12 cellular contexts compared by ENCODE assay signal in genomic region chr17:82246040-82246364, GRCh38. TPM values are rescaled to one million over a fixed set of nuclear protein-coding genes. Genes with fewer than 3 reads are reported as not detected.
DNase-seq lines count a peak whose midpoint lies in the region; ATAC-seq and TF ChIP-seq lines count a peak whose summit lies in the region.
"Had no signal": no experiment of that assay in that cellular context is flagged by ENCODE, and none has a peak within 500 bp of the region (broad histone marks: within the 10 kb centered on the region; RNA-seq: fewer than 3 reads in every experiment).

No MANE protein-coding gene starts in this region.

- H3K4me1 ChIP-seq in gastroesophageal sphincter: peaks cover 10 to 99% (median 50%) of the 10 kb centered on the region in 3 donors

- H3K27ac Mint-ChIP-seq in T-helper 1 cell treated with Interleukin-12 subunit alpha and Interleukin-12 subunit beta and Interleukin-4 antibody, amounts not matched to agents 30 μg/mL and 1 μg/mL, for 36 hours: peak overlapping the region; percentile 31
- peak overlapping the region; percentile 32; the same call in 1 of the 2 replicates for H3K27ac Mint-ChIP-seq in WTC11
- H3K27ac Mint-ChIP-seq in stimulated activated naive B cell treated with anti-CD40 and anti-IgM and Interleukin-4, amounts not matched to agents 10 μg/mL and 1 μg/mL and 100 μg/mL, for 72 hours: peak overlapping the region; percentile 94

- TF ChIP-seq POLR2A in gastroesophageal sphincter (IDR thresholded peaks at IDR 0.05): no peak

- CTCF ChIA-PET in WTC11 (lab: Charles Lee): interaction anchor here (1.6 kb wide), 1 partner anchor 10 kb away, joined by 4 read pairs; no protein-coding TSS in a partner anchor

- no peaks in the 10 kb centered on the region for H3K27me3 Mint-ChIP-seq in T-helper 1 cell treated with Interleukin-12 subunit alpha and Interleukin-12 subunit beta and Interleukin-4 antibody, amounts not matched to agents 30 μg/mL and 1 μg/mL, for 36 hours (ENCODE audit: low read depth)
- no peaks in the 10 kb centered on the region for H3K27me3 Mint-ChIP-seq in WTC11 (ENCODE audit: low read depth)
- H3K27me3 Mint-ChIP-seq in stimulated activated naive B cell treated with anti-CD40 and anti-IgM and Interleukin-4, amounts not matched to agents 10 μg/mL and 1 μg/mL and 100 μg/mL, for 72 hours: no peaks in the 10 kb centered on the region

- TF ChIP-seq CTCF in WTC11 (IDR thresholded peaks at IDR 0.05): no peak
- no peak for TF ChIP-seq CTCF in gastroesophageal sphincter (IDR thresholded peaks at IDR 0.05)

- no CpG with 5 or more reads among the region's 5 CpGs for WGBS in gastroesophageal sphincter (ENCODE audit: low coverage in 1 of 2), 2 donors

- no peaks in the 10 kb centered on the region for H3K9me3 ChIP-seq in gastroesophageal sphincter
- H3K9me3 ChIP-seq: mucosa of descending colon had no signal

- ATAC-seq in WTC11 (no peak), gastroesophageal sphincter (no peak)
- no peak for ATAC-seq in stimulated activated naive B cell treated with anti-CD40 and anti-IgM and Interleukin-4, amounts not matched to agents 10 μg/mL and 1 μg/mL and 100 μg/mL, for 72 hours (replicated peaks)

- TF ChIP-seq EP300 in gastroesophageal sphincter (IDR thresholded peaks at IDR 0.05): no peak

- H3K36me3 ChIP-seq in gastroesophageal sphincter: peaks cover 0 to 81% of the 10 kb centered on the region in 2 donors

- H3K36me3 Mint-ChIP-seq in T-helper 1 cell treated with Interleukin-12 subunit alpha and Interleukin-12 subunit beta and Interleukin-4 antibody, amounts not matched to agents 30 μg/mL and 1 μg/mL, for 36 hours (ENCODE audit: low read depth): peaks cover 39% of the 10 kb centered on the region
- peaks cover 70% of the 10 kb centered on the region for H3K36me3 Mint-ChIP-seq in WTC11
- peaks cover 52 to 60% of the 10 kb centered on the region in 2 donors for H3K36me3 Mint-ChIP-seq in stimulated activated naive B cell treated with anti-CD40 and anti-IgM and Interleukin-4, amounts not matched to agents 10 μg/mL and 1 μg/mL and 100 μg/mL, for 72 hours

- H3K9me3 Mint-ChIP-seq in T-helper 1 cell treated with Interleukin-12 subunit alpha and Interleukin-12 subunit beta and Interleukin-4 antibody, amounts not matched to agents 30 μg/mL and 1 μg/mL, for 36 hours: no peaks in the 10 kb centered on the region
- H3K9me3 Mint-ChIP-seq in WTC11: no peaks in the 10 kb centered on the region
- no peaks in the 10 kb centered on the region for H3K9me3 Mint-ChIP-seq in stimulated activated naive B cell treated with anti-CD40 and anti-IgM and Interleukin-4, amounts not matched to agents 10 μg/mL and 1 μg/mL and 100 μg/mL, for 72 hours

- H3K4me1 Mint-ChIP-seq in T-helper 1 cell treated with Interleukin-12 subunit alpha and Interleukin-12 subunit beta and Interleukin-4 antibody, amounts not matched to agents 30 μg/mL and 1 μg/mL, for 36 hours (ENCODE audit: low read depth): peaks cover 6% of the 10 kb centered on the region
- no peaks in the 10 kb centered on the region for H3K4me1 Mint-ChIP-seq in WTC11
- H3K4me1 Mint-ChIP-seq in stimulated activated naive B cell treated with anti-CD40 and anti-IgM and Interleukin-4, amounts not matched to agents 10 μg/mL and 1 μg/mL and 100 μg/mL, for 72 hours: peaks cover 42 to 52% of the 10 kb centered on the region in 2 donors

- DNase-seq in T-helper 1 cell (no peak), WTC11 (ENCODE audit: low spot score) (no peak), mucosa of gallbladder (ENCODE audit: low spot score) (no peak), GF-D8 (lab: John Stamatoyannopoulos, UW) (no peak), DMS114 treated with DMSO at 0.1 percent for 48 hours (lab: John Stamatoyannopoulos, UW; ENCODE audit: unreplicated experiment) (no peak)
- no peak for DNase-seq in stimulated activated naive B cell treated with anti-CD40 and anti-IgM and Interleukin-4, amounts not matched to agents 10 μg/mL and 1 μg/mL and 100 μg/mL, for 72 hours
- DNase-seq: effector memory CD4-positive, alpha-beta T cell; NCI-H524 treated with DMSO at 0.1 percent for 48 hours; SIG-M5 had no signal

- POLR2A ChIA-PET in WTC11 (lab: Charles Lee): no interaction called here

- no peak overlapping the region for H3K4me3 ChIP-seq in gastroesophageal sphincter
- H3K4me3 ChIP-seq: mucosa of descending colon had no signal

- H3K27ac ChIP-seq in gastroesophageal sphincter: peak overlapping the region; percentile 1 to 88 (median 84)

- no peaks in the 10 kb centered on the region for H3K27me3 ChIP-seq in gastroesophageal sphincter

- H3K4me3 Mint-ChIP-seq in T-helper 1 cell treated with Interleukin-12 subunit alpha and Interleukin-12 subunit beta and Interleukin-4 antibody, amounts not matched to agents 30 μg/mL and 1 μg/mL, for 36 hours: no peak overlapping the region
- no peak overlapping the region for H3K4me3 Mint-ChIP-seq in WTC11
- H3K4me3 Mint-ChIP-seq in stimulated activated naive B cell treated with anti-CD40 and anti-IgM and Interleukin-4, amounts not matched to agents 10 μg/mL and 1 μg/mL and 100 μg/mL, for 72 hours: no peak overlapping the region

TF ChIP-seq in WTC11, 78 proteins besides CTCF, POLR2A, EP300 and RAD21 (continues in another document):
- TF ChIP-seq NR1H2 (CRISPR knock-in tag; IDR thresholded peaks at IDR 0.05) (no peak), ESRRA (CRISPR knock-in tag; IDR thresholded peaks at IDR 0.05; ENCODE audit: borderline replicate concordance) (no peak), ATF6 (CRISPR knock-in tag; IDR thresholded peaks at IDR 0.05) (no peak), ZNF512 (CRISPR knock-in tag; IDR thresholded peaks at IDR 0.05; ENCODE audit: borderline replicate concordance) (no peak), ZNF281 (CRISPR knock-in tag; IDR thresholded peaks at IDR 0.05) (no peak), USF1 (CRISPR knock-in tag; IDR thresholded peaks at IDR 0.05) (no peak), CREM (CRISPR knock-in tag; IDR thresholded peaks at IDR 0.05) (no peak)

RNA-seq across cellular contexts. Expression of gene SLC16A3, which starts 17.2 kb away (rescaled TPM):
- total RNA-seq in WTC11 (2021) (28.7 to 65.3 TPM (median 58.5 TPM) in 3 replicates), gastroesophageal sphincter (10 to 100 TPM; 11.2 to 38.5 (median 22.1) TPM), mucosa of gallbladder (95.7 TPM)

RNA-seq across cellular contexts. Expression of gene CSNK1D, which starts 27.5 kb away (rescaled TPM):
- total RNA-seq in WTC11 (2021) (101 to 111 TPM (median 107 TPM) in 3 replicates), gastroesophageal sphincter (10 to 100 TPM; 23.4 to 92.1 (median 72.4) TPM), mucosa of gallbladder (161 TPM)

RNA-seq across cellular contexts. Expression of gene CCDC57, which starts 33.4 kb away (rescaled TPM):
- total RNA-seq in WTC11 (2021): 15.1 to 20.0 TPM (median 16.9 TPM) in 3 replicates
- total RNA-seq in gastroesophageal sphincter: 10 to 100 TPM in 3 of 4 donors, 1 to 10 TPM in 1; 6.5 to 28.2 (median 16.2) TPM
- total RNA-seq in mucosa of gallbladder: 56.9 TPM

Comparison
In these comparisons a context has a peak if more than half of its experiments do, and no peak if none do; other contexts are left out.
1. H3K27ac Mint-ChIP-seq: peak in every context shown above with its lines; median percentile 94 in stimulated activated naive B cell treated with anti-CD40 and anti-IgM and Interleukin-4, amounts not matched to agents 10 μg/mL and 1 μg/mL and 100 μg/mL, for 72 hours; 32 in WTC11; 31 in T-helper 1 cell treated with Interleukin-12 subunit alpha and Interleukin-12 subunit beta and Interleukin-4 antibody, amounts not matched to agents 30 μg/mL and 1 μg/mL, for 36 hours.